Comparison of ENCODE assay signal across 22 cellular contexts in genomic region chr1:70465911-70466310, GRCh38.
"Had no signal": no experiment of that assay in that cellular context is flagged by ENCODE, and none has a peak within 500 bp of the region (broad histone marks: within the 10 kb centered on the region; RNA-seq: fewer than 3 reads in every experiment).

No MANE protein-coding gene starts in this region.

- H3K36me3 ChIP-seq: gastroesophageal sphincter, heart left ventricle, left ventricle myocardium inferior, lower lobe of right lung, neutrophil, right lobe of liver, transverse colon, upper lobe of right lung, uterus had no signal

- H3K79me2 ChIP-seq: hepatocyte, parathyroid adenoma had no signal

- H2AFZ ChIP-seq: hepatocyte, parathyroid adenoma had no signal

- FAIRE-seq: small intestine had no signal

- H3K27ac ChIP-seq: coronary artery, gastroesophageal sphincter, heart left ventricle, hepatocyte, left ventricle myocardium inferior, lower lobe of right lung, neutrophil, parathyroid adenoma, right lobe of liver, transverse colon, upper lobe of right lung, uterus had no signal

- H3K4me2 ChIP-seq: hepatocyte had no signal

- H3K27me3 ChIP-seq: gastroesophageal sphincter, heart left ventricle, hepatocyte, neutrophil, right lobe of liver, transverse colon, upper lobe of right lung, uterus had no signal

- DNase-seq: effector memory CD8-positive, alpha-beta T cell; heart left ventricle; left cardiac atrium; left ventricle myocardium inferior; lower lobe of right lung; naive thymus-derived CD8-positive, alpha-beta T cell; nephron progenitor cell; right lobe of liver; small intestine; stimulated activated CD4-positive, alpha-beta T cell treated with anti-CD3 and anti-CD28 coated beads, Interleukin-15, amount 100 ng/mL, for 24 hours; stimulated activated CD4-positive, alpha-beta T cell treated with anti-CD3 and anti-CD28 coated beads, Interleukin-2, amount 100 ng/mL, for 48 hours; stimulated activated naive B cell treated with anti-CD40 and anti-IgM and Interleukin-4, amounts not matched to agents 10 μg/mL and 1 μg/mL and 100 μg/mL, for 72 hours; transverse colon; upper lobe of right lung; uterus had no signal

- H3K9me3 Mint-ChIP-seq: nephron progenitor cell; stimulated activated naive CD8-positive, alpha-beta T cell treated with anti-CD3 and anti-CD28 coated beads, Interleukin-15, Interleukin-2, amounts not matched to agents 100 ng/mL and 50 ng/mL, for 24 hours had no signal

- H3K4me3 Mint-ChIP-seq: effector memory CD8-positive, alpha-beta T cell; naive thymus-derived CD8-positive, alpha-beta T cell; nephron progenitor cell; stimulated activated naive B cell treated with anti-CD40 and anti-IgM and Interleukin-4, amounts not matched to agents 10 μg/mL and 1 μg/mL and 100 μg/mL, for 72 hours; stimulated activated naive CD8-positive, alpha-beta T cell treated with anti-CD3 and anti-CD28 coated beads, Interleukin-15, Interleukin-2, amounts not matched to agents 100 ng/mL and 50 ng/mL, for 24 hours had no signal

- H3K27ac Mint-ChIP-seq: effector memory CD8-positive, alpha-beta T cell; naive thymus-derived CD8-positive, alpha-beta T cell; nephron progenitor cell; progenitor cell of endocrine pancreas; stimulated activated naive B cell treated with anti-CD40 and anti-IgM and Interleukin-4, amounts not matched to agents 10 μg/mL and 1 μg/mL and 100 μg/mL, for 72 hours; stimulated activated naive CD8-positive, alpha-beta T cell treated with anti-CD3 and anti-CD28 coated beads, Interleukin-15, Interleukin-2, amounts not matched to agents 100 ng/mL and 50 ng/mL, for 24 hours had no signal

- H3K4me1 ChIP-seq: gastroesophageal sphincter, heart left ventricle, left ventricle myocardium inferior, lower lobe of right lung, parathyroid adenoma, right lobe of liver, upper lobe of right lung, uterus had no signal

- H3K9ac ChIP-seq: parathyroid adenoma had no signal

- ATAC-seq: effector memory CD8-positive, alpha-beta T cell; gastroesophageal sphincter; heart left ventricle; left cardiac atrium; lower lobe of right lung; naive thymus-derived CD8-positive, alpha-beta T cell; right lobe of liver; stimulated activated naive B cell treated with anti-CD40 and anti-IgM and Interleukin-4, amounts not matched to agents 10 μg/mL and 1 μg/mL and 100 μg/mL, for 72 hours; upper lobe of right lung had no signal

- H3K4me1 Mint-ChIP-seq: naive thymus-derived CD8-positive, alpha-beta T cell; stimulated activated naive B cell treated with anti-CD40 and anti-IgM and Interleukin-4, amounts not matched to agents 10 μg/mL and 1 μg/mL and 100 μg/mL, for 72 hours had no signal

- H3K9me3 ChIP-seq: gastroesophageal sphincter, heart left ventricle, left ventricle myocardium inferior, lower lobe of right lung, neutrophil, right lobe of liver, transverse colon, upper lobe of right lung, uterus had no signal

- H3K36me3 Mint-ChIP-seq: naive thymus-derived CD8-positive, alpha-beta T cell had no signal

- H3K4me3 ChIP-seq: coronary artery, gastroesophageal sphincter, heart left ventricle, hepatocyte, left ventricle myocardium inferior, lower lobe of right lung, right lobe of liver, transverse colon, upper lobe of right lung, uterus had no signal
